In the genomic region with DNA sequence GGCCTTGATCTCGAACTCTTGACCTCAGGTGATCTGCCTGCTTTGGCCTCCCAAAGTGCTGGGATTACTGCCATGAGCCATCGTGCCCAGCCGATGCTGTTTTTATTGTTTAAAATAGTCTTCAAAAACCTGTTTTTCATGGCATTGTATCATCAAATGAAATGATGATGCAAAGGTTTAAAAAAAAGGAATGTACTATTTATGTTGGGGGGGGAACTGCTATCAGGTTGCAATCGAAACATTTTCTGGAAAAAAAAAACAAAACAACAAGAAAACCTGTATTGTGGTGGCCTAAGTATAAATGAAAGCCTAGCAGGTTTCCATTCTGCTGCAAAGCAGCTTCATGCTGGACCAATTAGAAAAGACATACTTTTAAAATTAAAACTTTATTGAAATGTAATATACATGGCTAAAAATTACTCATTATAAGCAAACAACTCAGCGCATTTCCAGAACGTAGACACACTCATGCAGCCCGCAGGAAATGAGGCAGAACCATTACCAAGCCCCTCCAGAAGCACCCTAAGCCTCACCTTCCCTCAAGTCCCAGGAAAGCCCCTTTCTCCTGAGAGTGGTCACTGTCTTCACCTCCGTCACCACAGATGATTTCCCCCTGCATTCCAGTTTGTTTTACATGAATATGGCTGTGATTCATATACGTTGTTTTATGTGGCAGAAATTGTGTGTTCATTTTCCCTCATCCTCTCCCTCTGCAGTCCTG, we compare ENCODE assay signal across 2 cellular contexts.
TF ChIP-seq lines count a peak whose summit lies in the region.

No MANE protein-coding gene starts in this region.

TF ChIP-seq in GM23338, 12 proteins besides CTCF, POLR2A, EP300 and RAD21 (continued from another document):
- TF ChIP-seq, protein P1, sequence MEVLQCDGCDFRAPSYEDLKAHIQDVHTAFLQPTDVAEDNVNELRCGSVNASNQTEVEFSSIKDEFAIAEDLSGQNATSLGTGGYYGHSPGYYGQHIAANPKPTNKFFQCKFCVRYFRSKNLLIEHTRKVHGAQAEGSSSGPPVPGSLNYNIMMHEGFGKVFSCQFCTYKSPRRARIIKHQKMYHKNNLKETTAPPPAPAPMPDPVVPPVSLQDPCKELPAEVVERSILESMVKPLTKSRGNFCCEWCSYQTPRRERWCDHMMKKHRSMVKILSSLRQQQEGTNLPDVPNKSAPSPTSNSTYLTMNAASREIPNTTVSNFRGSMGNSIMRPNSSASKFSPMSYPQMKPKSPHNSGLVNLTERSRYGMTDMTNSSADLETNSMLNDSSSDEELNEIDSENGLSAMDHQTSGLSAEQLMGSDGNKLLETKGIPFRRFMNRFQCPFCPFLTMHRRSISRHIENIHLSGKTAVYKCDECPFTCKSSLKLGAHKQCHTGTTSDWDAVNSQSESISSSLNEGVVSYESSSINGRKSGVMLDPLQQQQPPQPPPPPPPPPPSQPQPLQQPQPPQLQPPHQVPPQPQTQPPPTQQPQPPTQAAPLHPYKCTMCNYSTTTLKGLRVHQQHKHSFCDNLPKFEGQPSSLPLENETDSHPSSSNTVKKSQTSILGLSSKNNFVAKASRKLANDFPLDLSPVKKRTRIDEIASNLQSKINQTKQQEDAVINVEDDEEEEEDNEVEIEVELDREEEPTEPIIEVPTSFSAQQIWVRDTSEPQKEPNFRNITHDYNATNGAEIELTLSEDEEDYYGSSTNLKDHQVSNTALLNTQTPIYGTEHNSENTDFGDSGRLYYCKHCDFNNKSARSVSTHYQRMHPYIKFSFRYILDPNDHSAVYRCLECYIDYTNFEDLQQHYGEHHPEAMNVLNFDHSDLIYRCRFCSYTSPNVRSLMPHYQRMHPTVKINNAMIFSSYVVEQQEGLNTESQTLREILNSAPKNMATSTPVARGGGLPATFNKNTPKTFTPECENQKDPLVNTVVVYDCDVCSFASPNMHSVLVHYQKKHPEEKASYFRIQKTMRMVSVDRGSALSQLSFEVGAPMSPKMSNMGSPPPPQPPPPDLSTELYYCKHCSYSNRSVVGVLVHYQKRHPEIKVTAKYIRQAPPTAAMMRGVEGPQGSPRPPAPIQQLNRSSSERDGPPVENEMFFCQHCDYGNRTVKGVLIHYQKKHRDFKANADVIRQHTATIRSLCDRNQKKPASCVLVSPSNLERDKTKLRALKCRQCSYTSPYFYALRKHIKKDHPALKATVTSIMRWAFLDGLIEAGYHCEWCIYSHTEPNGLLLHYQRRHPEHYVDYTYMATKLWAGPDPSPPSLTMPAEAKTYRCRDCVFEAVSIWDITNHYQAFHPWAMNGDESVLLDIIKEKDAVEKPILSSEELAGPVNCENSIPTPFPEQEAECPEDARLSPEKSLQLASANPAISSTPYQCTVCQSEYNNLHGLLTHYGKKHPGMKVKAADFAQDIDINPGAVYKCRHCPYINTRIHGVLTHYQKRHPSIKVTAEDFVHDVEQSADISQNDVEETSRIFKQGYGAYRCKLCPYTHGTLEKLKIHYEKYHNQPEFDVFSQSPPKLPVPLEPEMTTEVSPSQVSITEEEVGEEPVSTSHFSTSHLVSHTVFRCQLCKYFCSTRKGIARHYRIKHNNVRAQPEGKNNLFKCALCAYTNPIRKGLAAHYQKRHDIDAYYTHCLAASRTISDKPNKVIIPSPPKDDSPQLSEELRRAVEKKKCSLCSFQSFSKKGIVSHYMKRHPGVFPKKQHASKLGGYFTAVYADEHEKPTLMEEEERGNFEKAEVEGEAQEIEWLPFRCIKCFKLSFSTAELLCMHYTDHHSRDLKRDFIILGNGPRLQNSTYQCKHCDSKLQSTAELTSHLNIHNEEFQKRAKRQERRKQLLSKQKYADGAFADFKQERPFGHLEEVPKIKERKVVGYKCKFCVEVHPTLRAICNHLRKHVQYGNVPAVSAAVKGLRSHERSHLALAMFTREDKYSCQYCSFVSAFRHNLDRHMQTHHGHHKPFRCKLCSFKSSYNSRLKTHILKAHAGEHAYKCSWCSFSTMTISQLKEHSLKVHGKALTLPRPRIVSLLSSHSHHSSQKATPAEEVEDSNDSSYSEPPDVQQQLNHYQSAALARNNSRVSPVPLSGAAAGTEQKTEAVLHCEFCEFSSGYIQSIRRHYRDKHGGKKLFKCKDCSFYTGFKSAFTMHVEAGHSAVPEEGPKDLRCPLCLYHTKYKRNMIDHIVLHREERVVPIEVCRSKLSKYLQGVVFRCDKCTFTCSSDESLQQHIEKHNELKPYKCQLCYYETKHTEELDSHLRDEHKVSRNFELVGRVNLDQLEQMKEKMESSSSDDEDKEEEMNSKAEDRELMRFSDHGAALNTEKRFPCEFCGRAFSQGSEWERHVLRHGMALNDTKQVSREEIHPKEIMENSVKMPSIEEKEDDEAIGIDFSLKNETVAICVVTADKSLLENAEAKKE (CRISPR knock-in tag; IDR thresholded peaks at IDR 0.05) = no peak
- no peak for TF ChIP-seq POLR2AphosphoS5 (IDR thresholded peaks at IDR 0.05; ENCODE audit: low read depth)

TF ChIP-seq in GM12878, 131 proteins besides CTCF, POLR2A, EP300 and RAD21 (continued from another document and continues in another):
- 0 out of 2 replicates have a peak, but pooled peaks have one; percentile 21 for TF ChIP-seq NFIC (IDR thresholded peaks at IDR 0.05; ENCODE audit: low read depth, low read length)
- TF ChIP-seq SMARCA5 (IDR thresholded peaks at IDR 0.05) = no peak
- TF ChIP-seq STAT3 (IDR thresholded peaks at IDR 0.05; ENCODE audit: low read depth, low read length) = no peak
- TF ChIP-seq KDM1A (IDR thresholded peaks at IDR 0.05; ENCODE audit: borderline replicate concordance) = no peak
- TF ChIP-seq CHD2 (IDR thresholded peaks at IDR 0.05; ENCODE audit: borderline replicate concordance, low read depth, low read length) = no peak
- TF ChIP-seq HDGF (IDR thresholded peaks at IDR 0.05) = no peak
- TF ChIP-seq LARP7 (IDR thresholded peaks at IDR 0.05) = no peak
- TF ChIP-seq, protein P2, sequence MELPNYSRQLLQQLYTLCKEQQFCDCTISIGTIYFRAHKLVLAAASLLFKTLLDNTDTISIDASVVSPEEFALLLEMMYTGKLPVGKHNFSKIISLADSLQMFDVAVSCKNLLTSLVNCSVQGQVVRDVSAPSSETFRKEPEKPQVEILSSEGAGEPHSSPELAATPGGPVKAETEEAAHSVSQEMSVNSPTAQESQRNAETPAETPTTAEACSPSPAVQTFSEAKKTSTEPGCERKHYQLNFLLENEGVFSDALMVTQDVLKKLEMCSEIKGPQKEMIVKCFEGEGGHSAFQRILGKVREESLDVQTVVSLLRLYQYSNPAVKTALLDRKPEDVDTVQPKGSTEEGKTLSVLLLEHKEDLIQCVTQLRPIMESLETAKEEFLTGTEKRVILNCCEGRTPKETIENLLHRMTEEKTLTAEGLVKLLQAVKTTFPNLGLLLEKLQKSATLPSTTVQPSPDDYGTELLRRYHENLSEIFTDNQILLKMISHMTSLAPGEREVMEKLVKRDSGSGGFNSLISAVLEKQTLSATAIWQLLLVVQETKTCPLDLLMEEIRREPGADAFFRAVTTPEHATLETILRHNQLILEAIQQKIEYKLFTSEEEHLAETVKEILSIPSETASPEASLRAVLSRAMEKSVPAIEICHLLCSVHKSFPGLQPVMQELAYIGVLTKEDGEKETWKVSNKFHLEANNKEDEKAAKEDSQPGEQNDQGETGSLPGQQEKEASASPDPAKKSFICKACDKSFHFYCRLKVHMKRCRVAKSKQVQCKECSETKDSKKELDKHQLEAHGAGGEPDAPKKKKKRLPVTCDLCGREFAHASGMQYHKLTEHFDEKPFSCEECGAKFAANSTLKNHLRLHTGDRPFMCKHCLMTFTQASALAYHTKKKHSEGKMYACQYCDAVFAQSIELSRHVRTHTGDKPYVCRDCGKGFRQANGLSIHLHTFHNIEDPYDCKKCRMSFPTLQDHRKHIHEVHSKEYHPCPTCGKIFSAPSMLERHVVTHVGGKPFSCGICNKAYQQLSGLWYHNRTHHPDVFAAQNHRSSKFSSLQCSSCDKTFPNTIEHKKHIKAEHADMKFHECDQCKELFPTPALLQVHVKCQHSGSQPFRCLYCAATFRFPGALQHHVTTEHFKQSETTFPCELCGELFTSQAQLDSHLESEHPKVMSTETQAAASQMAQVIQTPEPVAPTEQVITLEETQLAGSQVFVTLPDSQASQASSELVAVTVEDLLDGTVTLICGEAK (IDR thresholded peaks at IDR 0.05; ENCODE audit: borderline replicate concordance) = peak; percentile 89
- no peak for TF ChIP-seq SPI1 (IDR thresholded peaks at IDR 0.05; ENCODE audit: borderline replicate concordance, insufficient read depth, low read depth, low read length)
- peak in 1 of 2 experiments; percentile 81; a peak in 3 of 4 replicates for TF ChIP-seq IKZF2 (IDR thresholded peaks at IDR 0.05)
- TF ChIP-seq ZBED1 (IDR thresholded peaks at IDR 0.05; ENCODE audit: borderline replicate concordance) = no peak
- TF ChIP-seq, protein P3, sequence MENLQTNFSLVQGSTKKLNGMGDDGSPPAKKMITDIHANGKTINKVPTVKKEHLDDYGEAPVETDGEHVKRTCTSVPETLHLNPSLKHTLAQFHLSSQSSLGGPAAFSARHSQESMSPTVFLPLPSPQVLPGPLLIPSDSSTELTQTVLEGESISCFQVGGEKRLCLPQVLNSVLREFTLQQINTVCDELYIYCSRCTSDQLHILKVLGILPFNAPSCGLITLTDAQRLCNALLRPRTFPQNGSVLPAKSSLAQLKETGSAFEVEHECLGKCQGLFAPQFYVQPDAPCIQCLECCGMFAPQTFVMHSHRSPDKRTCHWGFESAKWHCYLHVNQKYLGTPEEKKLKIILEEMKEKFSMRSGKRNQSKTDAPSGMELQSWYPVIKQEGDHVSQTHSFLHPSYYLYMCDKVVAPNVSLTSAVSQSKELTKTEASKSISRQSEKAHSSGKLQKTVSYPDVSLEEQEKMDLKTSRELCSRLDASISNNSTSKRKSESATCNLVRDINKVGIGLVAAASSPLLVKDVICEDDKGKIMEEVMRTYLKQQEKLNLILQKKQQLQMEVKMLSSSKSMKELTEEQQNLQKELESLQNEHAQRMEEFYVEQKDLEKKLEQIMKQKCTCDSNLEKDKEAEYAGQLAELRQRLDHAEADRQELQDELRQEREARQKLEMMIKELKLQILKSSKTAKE (IDR thresholded peaks at IDR 0.05; ENCODE audit: low read depth, poor library complexity, severe bottlenecking) = no peak
- TF ChIP-seq NRF1 (conservative IDR thresholded peaks at IDR 0.05; ENCODE audit: low read depth, low read length) = no peak
- TF ChIP-seq, protein P4, sequence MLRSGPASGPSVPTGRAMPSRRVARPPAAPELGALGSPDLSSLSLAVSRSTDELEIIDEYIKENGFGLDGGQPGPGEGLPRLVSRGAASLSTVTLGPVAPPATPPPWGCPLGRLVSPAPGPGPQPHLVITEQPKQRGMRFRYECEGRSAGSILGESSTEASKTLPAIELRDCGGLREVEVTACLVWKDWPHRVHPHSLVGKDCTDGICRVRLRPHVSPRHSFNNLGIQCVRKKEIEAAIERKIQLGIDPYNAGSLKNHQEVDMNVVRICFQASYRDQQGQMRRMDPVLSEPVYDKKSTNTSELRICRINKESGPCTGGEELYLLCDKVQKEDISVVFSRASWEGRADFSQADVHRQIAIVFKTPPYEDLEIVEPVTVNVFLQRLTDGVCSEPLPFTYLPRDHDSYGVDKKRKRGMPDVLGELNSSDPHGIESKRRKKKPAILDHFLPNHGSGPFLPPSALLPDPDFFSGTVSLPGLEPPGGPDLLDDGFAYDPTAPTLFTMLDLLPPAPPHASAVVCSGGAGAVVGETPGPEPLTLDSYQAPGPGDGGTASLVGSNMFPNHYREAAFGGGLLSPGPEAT (IDR thresholded peaks at IDR 0.05; ENCODE audit: low read depth) = peak; percentile 86
- no peak for TF ChIP-seq SUPT20H (IDR thresholded peaks at IDR 0.05; ENCODE audit: borderline replicate concordance, control insufficient read depth, low read depth, low read length)
- TF ChIP-seq, protein P5, sequence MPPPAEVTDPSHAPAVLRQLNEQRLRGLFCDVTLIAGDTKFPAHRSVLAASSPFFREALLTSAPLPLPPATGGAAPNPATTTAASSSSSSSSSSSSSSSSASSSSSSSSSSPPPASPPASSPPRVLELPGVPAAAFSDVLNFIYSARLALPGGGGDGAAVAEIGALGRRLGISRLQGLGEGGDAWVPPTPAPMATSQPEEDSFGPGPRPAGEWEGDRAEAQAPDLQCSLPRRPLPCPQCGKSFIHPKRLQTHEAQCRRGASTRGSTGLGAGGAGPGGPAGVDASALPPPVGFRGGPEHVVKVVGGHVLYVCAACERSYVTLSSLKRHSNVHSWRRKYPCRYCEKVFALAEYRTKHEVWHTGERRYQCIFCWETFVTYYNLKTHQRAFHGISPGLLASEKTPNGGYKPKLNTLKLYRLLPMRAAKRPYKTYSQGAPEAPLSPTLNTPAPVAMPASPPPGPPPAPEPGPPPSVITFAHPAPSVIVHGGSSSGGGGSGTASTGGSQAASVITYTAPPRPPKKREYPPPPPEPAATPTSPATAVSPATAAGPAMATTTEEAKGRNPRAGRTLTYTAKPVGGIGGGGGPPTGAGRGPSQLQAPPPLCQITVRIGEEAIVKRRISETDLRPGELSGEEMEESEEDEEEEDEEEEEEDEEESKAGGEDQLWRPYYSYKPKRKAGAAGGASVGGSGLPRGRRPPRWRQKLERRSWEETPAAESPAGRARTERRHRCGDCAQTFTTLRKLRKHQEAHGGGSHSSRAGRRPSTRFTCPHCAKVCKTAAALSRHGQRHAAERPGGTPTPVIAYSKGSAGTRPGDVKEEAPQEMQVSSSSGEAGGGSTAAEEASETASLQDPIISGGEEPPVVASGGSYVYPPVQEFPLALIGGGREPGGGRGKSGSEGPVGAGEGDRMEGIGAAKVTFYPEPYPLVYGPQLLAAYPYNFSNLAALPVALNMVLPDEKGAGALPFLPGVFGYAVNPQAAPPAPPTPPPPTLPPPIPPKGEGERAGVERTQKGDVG (CRISPR knock-in tag; IDR thresholded peaks at IDR 0.05) = no peak
- TF ChIP-seq, protein P6, sequence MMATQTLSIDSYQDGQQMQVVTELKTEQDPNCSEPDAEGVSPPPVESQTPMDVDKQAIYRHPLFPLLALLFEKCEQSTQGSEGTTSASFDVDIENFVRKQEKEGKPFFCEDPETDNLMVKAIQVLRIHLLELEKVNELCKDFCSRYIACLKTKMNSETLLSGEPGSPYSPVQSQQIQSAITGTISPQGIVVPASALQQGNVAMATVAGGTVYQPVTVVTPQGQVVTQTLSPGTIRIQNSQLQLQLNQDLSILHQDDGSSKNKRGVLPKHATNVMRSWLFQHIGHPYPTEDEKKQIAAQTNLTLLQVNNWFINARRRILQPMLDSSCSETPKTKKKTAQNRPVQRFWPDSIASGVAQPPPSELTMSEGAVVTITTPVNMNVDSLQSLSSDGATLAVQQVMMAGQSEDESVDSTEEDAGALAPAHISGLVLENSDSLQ (IDR thresholded peaks at IDR 0.05) = 0 out of 2 replicates have a peak, but pooled peaks have one; percentile 7
- TF ChIP-seq ZNF274 (IDR thresholded peaks at IDR 0.05; ENCODE audit: insufficient read depth, insufficient read length) = no peak
